8 cellular contexts compared by ENCODE assay signal in genomic region chr1:182781849-182782586, GRCh38. TPM values are rescaled to one million over a fixed set of nuclear protein-coding genes. Genes with fewer than 3 reads are reported as not detected.
A peak's percentile ranks its signal among the peaks of the same experiment; 100 is the strongest.
DNase-seq lines count a peak whose midpoint lies in the region; ATAC-seq and TF ChIP-seq lines count a peak whose summit lies in the region.

No MANE protein-coding gene starts in this region.

- H3K4me3 ChIP-seq in CD4-positive, CD25-positive, alpha-beta regulatory T cell (ENCODE audit: low read depth, low read length): no peak overlapping the region
- H3K4me3 ChIP-seq in Loucy (ENCODE audit: low read length, poor library complexity, severe bottlenecking) (peak overlapping the region; percentile 21), transverse colon (no peak overlapping the region)

- H3F3A ChIP-seq in Loucy (ENCODE audit: low read depth): no peaks in the 10 kb centered on the region

- H3K9me3 ChIP-seq in CD4-positive, CD25-positive, alpha-beta regulatory T cell (ENCODE audit: control insufficient read depth in 2 of 2, low read length in 2 of 2): no peaks in the 10 kb centered on the region
- H3K9me3 ChIP-seq in Loucy (ENCODE audit: insufficient read depth, low read depth, low read length): no peaks in the 10 kb centered on the region
- no peaks in the 10 kb centered on the region for H3K9me3 ChIP-seq in transverse colon

- H3K79me2 ChIP-seq in Loucy (ENCODE audit: insufficient read depth, low read length): no peaks in the 10 kb centered on the region

- H3K9me3 Mint-ChIP-seq in CD4-positive, CD25-positive, alpha-beta regulatory T cell: peaks cover 0 to 2% (median 0%) of the 10 kb centered on the region in 7 donors
- H3K9me3 Mint-ChIP-seq in osteocyte (ENCODE audit: unreplicated experiment): no peaks in the 10 kb centered on the region

- H3K9ac ChIP-seq in Loucy (ENCODE audit: low read depth, low read length, poor library complexity, severe bottlenecking): no peak overlapping the region

- no peaks in the 10 kb centered on the region for H3K36me3 ChIP-seq in CD4-positive, CD25-positive, alpha-beta regulatory T cell (ENCODE audit: control insufficient read depth, insufficient read depth, low read length)
- no peaks in the 10 kb centered on the region for H3K36me3 ChIP-seq in Loucy (ENCODE audit: insufficient read depth, low read length)
- H3K36me3 ChIP-seq in transverse colon: no peaks in the 10 kb centered on the region

- TF ChIP-seq CTCF in Loucy (conservative IDR thresholded peaks at IDR 0.05; ENCODE audit: low read length) (peak; percentile 91), osteocyte (IDR thresholded peaks at IDR 0.05) (peak; percentile 65), transverse colon (IDR thresholded peaks at IDR 0.05) (peak; percentile 40 to 53 (median 49))

- H3K27me3 ChIP-seq in CD4-positive, CD25-positive, alpha-beta regulatory T cell (ENCODE audit: control insufficient read depth, insufficient read depth, low read length): no peaks in the 10 kb centered on the region
- H3K27me3 ChIP-seq in Loucy (ENCODE audit: insufficient read depth, low read length, poor library complexity, severe bottlenecking) (no peaks in the 10 kb centered on the region), transverse colon (no peaks in the 10 kb centered on the region)

- no peaks in the 10 kb centered on the region for H3K9me2 ChIP-seq in Loucy (replicated peaks; ENCODE audit: low read depth, low read length)

- TF ChIP-seq POLR2A in transverse colon (IDR thresholded peaks at IDR 0.05): no peak

- intact Hi-C loops in transverse colon (cut with DNase I; ENCODE audit: low total_unique reads): loop anchor here (2.0 kb wide), 1 partner anchor 181 kb away; no protein-coding TSS in a partner anchor

- no peak overlapping the region for H3K27ac ChIP-seq in CD4-positive, CD25-positive, alpha-beta regulatory T cell (ENCODE audit: insufficient read depth, low read length, poor library complexity, severe bottlenecking)
- H3K27ac ChIP-seq in transverse colon: no peak overlapping the region

- 46 to 57% methylated on average over 5 to 6 of the region's 6 CpGs for WGBS in transverse colon (ENCODE audit: low coverage in 1 of 2), 2 donors

- no peaks in the 10 kb centered on the region for H4K20me1 ChIP-seq in Loucy (ENCODE audit: insufficient read depth, low read length, poor library complexity, severe bottlenecking)

- peaks cover 9% of the 10 kb centered on the region for H3K27me3 Mint-ChIP-seq in CD4-positive, CD25-positive, alpha-beta regulatory T cell
- peaks cover 12% of the 10 kb centered on the region for H3K27me3 Mint-ChIP-seq in osteocyte (ENCODE audit: unreplicated experiment)

- no peak for TF ChIP-seq EP300 in transverse colon (IDR thresholded peaks at IDR 0.05; ENCODE audit: low read depth)

- in situ Hi-C loops in transverse colon (cut with MboI; ENCODE audit: low pct_ligation_motif_present in 1 of 4, low pct_unique_long_range_greater_than_20kb in 1 of 4, low sequenced_read_pairs in 3 of 4): loop anchor here (5.0 to 25.0 kb wide), 4 partner anchors 185 to 695 kb away; partner anchors contain the start of gene RGSL1 (in 1 of the 4)

- DNase-seq in CD4-positive, CD25-positive, alpha-beta regulatory T cell: peak; percentile 39 to 82 (median 64)
- DNase-seq in RPMI7951 (ENCODE audit: low read depth): peak; percentile 59
- peak; percentile 39 for DNase-seq in activated T-helper 1 cell treated with Interleukin-2 at 50 U/mL for 16 hours (ENCODE audit: low read depth)
- DNase-seq in fibroblast of the conjunctiva (ENCODE audit: low read depth): peak; percentile 67
- no peak for DNase-seq in osteocyte (ENCODE audit: extremely low spot score, unreplicated experiment)
- DNase-seq in transverse colon: peak; percentile 66

- peak overlapping the region in 2 of 3 donors; percentile 1 to 64 for H3K27ac Mint-ChIP-seq in CD4-positive, CD25-positive, alpha-beta regulatory T cell
- H3K27ac Mint-ChIP-seq in osteocyte (ENCODE audit: unreplicated experiment): no peak overlapping the region

- ATAC-seq in CD4-positive, CD25-positive, alpha-beta regulatory T cell (ENCODE audit: low read depth in 2 of 2): peak; percentile 69
- ATAC-seq in GM21367 (IDR thresholded peaks at IDR 0.05; ENCODE audit: unreplicated experiment): peak; percentile 54

- no peak overlapping the region for H3K4me3 Mint-ChIP-seq in CD4-positive, CD25-positive, alpha-beta regulatory T cell
- H3K4me3 Mint-ChIP-seq in osteocyte (ENCODE audit: unreplicated experiment): no peak overlapping the region

- H3K4me2 ChIP-seq in Loucy (ENCODE audit: low read depth, low read length, poor library complexity, severe bottlenecking): peak overlapping the region; percentile 40

- peaks cover 0 to 6% (median 4%) of the 10 kb centered on the region in 4 donors for H3K4me1 Mint-ChIP-seq in CD4-positive, CD25-positive, alpha-beta regulatory T cell
- H3K4me1 Mint-ChIP-seq in osteocyte (ENCODE audit: unreplicated experiment): peaks cover 5% of the 10 kb centered on the region

- peak overlapping the region; percentile 79 for H2AFZ ChIP-seq in Loucy (ENCODE audit: low read length)

- no peaks in the 10 kb centered on the region for H3K36me3 Mint-ChIP-seq in CD4-positive, CD25-positive, alpha-beta regulatory T cell
- no peaks in the 10 kb centered on the region for H3K36me3 Mint-ChIP-seq in osteocyte (ENCODE audit: unreplicated experiment)

- no peaks in the 10 kb centered on the region for H3K4me1 ChIP-seq in CD4-positive, CD25-positive, alpha-beta regulatory T cell (ENCODE audit: control insufficient read depth, insufficient read depth, low read length, poor library complexity, severe bottlenecking)
- H3K4me1 ChIP-seq in Loucy (ENCODE audit: insufficient read depth, low read length, poor library complexity, severe bottlenecking) (peaks cover 14% of the 10 kb centered on the region), transverse colon (no peaks in the 10 kb centered on the region)

RNA-seq across cellular contexts. Expression of gene NPL, which starts 7.6 kb away (rescaled TPM):
- total RNA-seq in CD4-positive, CD25-positive, alpha-beta regulatory T cell: 4.8 TPM
- 10 to 100 TPM in 1 of 4 donors, 1 to 10 TPM in 3; 5.4 to 12.2 (median 7.2) TPM for polyA plus RNA-seq in CD4-positive, CD25-positive, alpha-beta regulatory T cell
- 1.9 and 2.6 TPM in 2 replicates for total RNA-seq in RPMI7951 (2014; rRNA removed; shearing (Covaris generic))
- total RNA-seq in osteocyte (4.0 and 4.2 TPM in 2 replicates), transverse colon (10 to 100 TPM in 2 of 4 donors, 1 to 10 TPM in 1, not detected in 1; 9.6 to 94.5 (median 11.4) TPM)

RNA-seq across cellular contexts. Expression of gene DHX9, which starts 57.1 kb away (rescaled TPM):
- total RNA-seq in CD4-positive, CD25-positive, alpha-beta regulatory T cell: 292 TPM
- 100 to 1,000 TPM in 1 of 4 donors, 10 to 100 TPM in 3; 76.0 to 124 (median 83.4) TPM for polyA plus RNA-seq in CD4-positive, CD25-positive, alpha-beta regulatory T cell
- total RNA-seq in RPMI7951 (2014; rRNA removed; shearing (Covaris generic)): 121 and 126 TPM in 2 replicates
- total RNA-seq in osteocyte: 137 and 146 TPM in 2 replicates
- total RNA-seq in transverse colon: 10 to 100 TPM; 29.5 to 84.0 (median 65.8) TPM
